In the genomic region with DNA sequence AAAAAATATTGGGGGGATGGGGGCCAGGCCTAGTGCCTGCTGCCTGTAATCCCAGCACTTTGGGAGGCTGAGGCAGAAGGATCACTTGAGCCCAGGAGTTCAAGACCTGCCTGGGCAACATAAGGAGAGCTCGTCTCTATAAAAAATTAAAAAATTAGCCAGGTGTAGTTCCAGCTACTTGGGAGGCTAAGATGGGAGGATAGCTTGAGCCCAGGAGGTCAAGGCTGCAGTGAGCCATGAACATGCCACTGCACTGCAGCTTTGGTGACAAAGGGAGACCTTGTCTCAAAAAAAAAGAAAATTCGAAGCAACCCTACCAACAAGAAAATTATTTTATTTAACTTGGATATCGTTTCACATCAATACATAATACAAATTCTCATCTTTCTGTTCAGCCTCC, we compare ENCODE assay signal across 15 cellular contexts. TPM values are rescaled to one million over a fixed set of nuclear protein-coding genes. Genes with fewer than 3 reads are reported as not detected.
DNase-seq lines count a peak whose midpoint lies in the region; ATAC-seq, FAIRE-seq and TF ChIP-seq lines count a peak whose summit lies in the region.
"Had no signal": no experiment of that assay in that cellular context is flagged by ENCODE, and none has a peak within 500 bp of the region (broad histone marks: within the 10 kb centered on the region; RNA-seq: fewer than 3 reads in every experiment).

No MANE protein-coding gene starts in this region.

- peaks cover 4% of the 10 kb centered on the region for H3K79me1 ChIP-seq in neuronal stem cell (ENCODE audit: low read depth, low read length)

- no peak overlapping the region for H3K4me3 ChIP-seq in BLaER1
- H3K4me3 ChIP-seq in neuronal stem cell (ENCODE audit: low read length in 2 of 2), result no peak overlapping the region
- H3K4me3 ChIP-seq: GM12878 had no signal

- H3K27ac ChIP-seq in BLaER1 (no peak overlapping the region), KOPT-K1 (ENCODE audit: low read depth, low read length, poor library complexity, severe bottlenecking) (peak overlapping the region; percentile 57), neuronal stem cell (replicated peaks; ENCODE audit: low read length) (no peak overlapping the region)

- H2BK15ac ChIP-seq in neuronal stem cell (ENCODE audit: low read length), result no peak overlapping the region

- peaks cover 11% of the 10 kb centered on the region for H3K4me1 Mint-ChIP-seq in chondrocyte (ENCODE audit: low read depth)

- H2BK120ac ChIP-seq in neuronal stem cell (ENCODE audit: low read depth, low read length), result no peak overlapping the region

- no peak overlapping the region for H3K4me3 Mint-ChIP-seq in chondrocyte (ENCODE audit: unreplicated experiment)
- H3K4me3 Mint-ChIP-seq: CD4-positive, alpha-beta T cell; HFFc6 had no signal

- no peaks in the 10 kb centered on the region for H4K20me1 ChIP-seq in BLaER1

- H3K9ac ChIP-seq in BLaER1, result no peak overlapping the region
- H3K9ac ChIP-seq in neuronal stem cell (ENCODE audit: low read depth, low read length, poor library complexity), result no peak overlapping the region

- H2BK12ac ChIP-seq in neuronal stem cell (ENCODE audit: low read length), result no peak overlapping the region

- H3K4me2 ChIP-seq in BLaER1 (peak overlapping the region; percentile 59), neuronal stem cell (ENCODE audit: insufficient read depth, low read length, poor library complexity, severe bottlenecking) (no peak overlapping the region)

- H3K18ac ChIP-seq in neuronal stem cell (ENCODE audit: low read length), result no peak overlapping the region

- no peak overlapping the region for H2AK5ac ChIP-seq in neuronal stem cell (ENCODE audit: low read depth, low read length)

- no peak overlapping the region for H4K8ac ChIP-seq in neuronal stem cell (ENCODE audit: low read depth, low read length)

- no peaks in the 10 kb centered on the region for H3K36me3 Mint-ChIP-seq in chondrocyte (ENCODE audit: low read depth)

- H3K27me3 ChIP-seq in BLaER1 (no peaks in the 10 kb centered on the region), neuronal stem cell (ENCODE audit: control insufficient read depth in 3 of 3, insufficient read depth in 3 of 3, low read depth in 1 of 3, low read length in 3 of 3) (no peaks in the 10 kb centered on the region)

- H3K27me3 Mint-ChIP-seq in chondrocyte (ENCODE audit: low read depth), result peaks cover 2% of the 10 kb centered on the region

- ATAC-seq in GM21529 (IDR thresholded peaks at IDR 0.05; ENCODE audit: unreplicated experiment), result no peak
- ATAC-seq: GM12878 had no signal

- peaks cover 90% of the 10 kb centered on the region for H3K4me1 ChIP-seq in BLaER1
- peaks cover 16 to 24% of the 10 kb centered on the region in 2 donors for H3K4me1 ChIP-seq in neuronal stem cell (ENCODE audit: control insufficient read depth in 2 of 2, insufficient read depth in 1 of 2, low read depth in 1 of 2, low read length in 2 of 2)

- peak; percentile 2 for DNase-seq in chondrocyte (ENCODE audit: low spot score)
- DNase-seq in neuronal stem cell (ENCODE audit: low spot score), result no peak
- no peak for DNase-seq in HTR-8/SVneo (ENCODE audit: insufficient read length, low spot score)
- DNase-seq in activated CD4-positive, alpha-beta T cell treated with anti-CD3 and anti-CD28 coated beads for 4 hours, result no peak
- DNase-seq: 8988T; AML-193; C1 segment of cervical spinal cord; CD4-positive, alpha-beta T cell; DMS79; HCEC 1CT; HFFc6 had no signal

- no peak overlapping the region for H3K4ac ChIP-seq in neuronal stem cell (ENCODE audit: low read length)

- H3K27ac Mint-ChIP-seq in chondrocyte (ENCODE audit: unreplicated experiment), result no peak overlapping the region
- H3K27ac Mint-ChIP-seq: CD4-positive, alpha-beta T cell; HFFc6 had no signal

- H3K9me3 ChIP-seq in BLaER1, result no peaks in the 10 kb centered on the region
- no peaks in the 10 kb centered on the region for H3K9me3 ChIP-seq in KOPT-K1 (ENCODE audit: insufficient read depth, low read length, poor library complexity, severe bottlenecking)
- peaks cover 0 to 2% of the 10 kb centered on the region in 2 donors for H3K9me3 ChIP-seq in neuronal stem cell (replicated peaks in 1 of 2; ENCODE audit: control insufficient read depth in 2 of 2, insufficient read depth in 1 of 2, low read depth in 1 of 2, low read length in 2 of 2)

- H3K36me3 ChIP-seq in BLaER1 (no peaks in the 10 kb centered on the region), KOPT-K1 (ENCODE audit: insufficient read depth, low read length) (no peaks in the 10 kb centered on the region), neuronal stem cell (replicated peaks in 1 of 2; ENCODE audit: control insufficient read depth in 2 of 2, insufficient read depth in 2 of 2, low read length in 2 of 2) (no peaks in the 10 kb centered on the region)

- TF ChIP-seq CTCF in chondrocyte (IDR thresholded peaks at IDR 0.05), result no peak

- peak overlapping the region; percentile 18 for H2AFZ ChIP-seq in neuronal stem cell (ENCODE audit: low read length)

- H3K14ac ChIP-seq in neuronal stem cell (ENCODE audit: low read length), result no peak overlapping the region

- FAIRE-seq in HTR-8/SVneo (lab: Jason Lieb, UNC), result no peak
- FAIRE-seq: GM12878 had no signal

- no peak overlapping the region for H2BK5ac ChIP-seq in neuronal stem cell (ENCODE audit: low read length)

- H3K23ac ChIP-seq in neuronal stem cell (ENCODE audit: low read depth, low read length, poor library complexity), result no peak overlapping the region

- 100% methylated on average over 1 of the region's 3 CpGs; no CpG with 5 or more reads in 1 of the 2 donors for WGBS in neuronal stem cell (ENCODE audit: extremely low coverage in 2 of 2, insufficient read length in 2 of 2, insufficient replicate concordance in 1 of 2), 2 donors

- no peaks in the 10 kb centered on the region for H3K9me3 Mint-ChIP-seq in chondrocyte (ENCODE audit: low read depth)
- H3K9me3 Mint-ChIP-seq: CD4-positive, alpha-beta T cell; HFFc6 had no signal

- no peak overlapping the region for H4K91ac ChIP-seq in neuronal stem cell (ENCODE audit: low read depth, low read length, poor library complexity)

RNA-seq across cellular contexts. Expression of a gene that starts 55.1 kb away (rescaled TPM):
- total RNA-seq in chondrocyte, result 41.0 to 53.5 TPM (median 42.2 TPM) in 3 replicates
- 18.9 TPM for polyA plus RNA-seq in neuronal stem cell (2013, experiment 1 of 2)
- polyA plus RNA-seq in neuronal stem cell (2013, experiment 2 of 2), result 19.1 TPM

RNA-seq across cellular contexts. Expression of a gene that starts 57.3 kb away (rescaled TPM):
- 129 to 167 TPM (median 137 TPM) in 3 replicates for total RNA-seq in chondrocyte
- 224 TPM for polyA plus RNA-seq in neuronal stem cell (2013, experiment 1 of 2)
- 218 TPM for polyA plus RNA-seq in neuronal stem cell (2013, experiment 2 of 2)
